Comparison of ENCODE assay signal across 8 cellular contexts in the genomic region with DNA sequence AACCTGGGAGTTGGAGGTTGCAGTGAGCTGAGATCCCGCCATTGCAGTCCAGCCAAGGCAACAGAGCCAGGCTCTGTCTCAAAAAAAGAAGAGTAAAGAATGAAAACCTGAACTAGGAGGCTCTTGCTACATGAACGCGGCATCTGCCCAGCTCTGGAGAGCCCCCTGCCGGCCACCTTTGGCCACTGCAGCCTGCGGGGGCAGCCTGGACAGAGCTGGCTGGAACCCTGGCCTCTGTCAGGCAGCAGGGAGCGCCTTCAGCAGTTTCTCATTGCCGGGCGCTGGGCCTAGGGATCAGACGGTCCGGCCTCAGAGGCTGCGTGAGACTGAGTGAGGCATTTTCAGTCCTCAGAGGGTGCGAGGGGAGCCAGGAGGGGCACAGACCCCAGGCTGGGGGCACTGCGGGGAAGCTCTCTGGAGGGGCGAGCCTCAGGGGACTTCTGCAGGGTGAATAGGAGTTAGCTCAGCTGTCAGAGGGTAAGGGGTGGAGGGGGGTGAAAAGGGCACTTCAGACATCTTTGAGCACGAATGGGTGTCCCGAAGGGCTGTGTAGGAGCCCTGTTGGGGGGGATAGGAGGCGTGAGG. TPM values are rescaled to one million over a fixed set of nuclear protein-coding genes. Genes with fewer than 3 reads are reported as not detected.
DNase-seq lines count a peak whose midpoint lies in the region; FAIRE-seq and TF ChIP-seq lines count a peak whose summit lies in the region.

No MANE protein-coding gene starts in this region.

- no peaks in the 10 kb centered on the region for H3K9me3 Mint-ChIP-seq in neural progenitor cell

- no peak overlapping the region for H3K9ac ChIP-seq in neural progenitor cell

- H3K36me3 ChIP-seq in Peyer's patch (no peaks in the 10 kb centered on the region), neural progenitor cell (no peaks in the 10 kb centered on the region)

- H3K4me1 Mint-ChIP-seq in neural progenitor cell: peaks cover 23% of the 10 kb centered on the region

- TF ChIP-seq CTCF in Peyer's patch (IDR thresholded peaks at IDR 0.05): peak; percentile 84 to 98 (median 92)
- TF ChIP-seq CTCF in neural progenitor cell (IDR thresholded peaks at IDR 0.05): peak; percentile 100

- H3K79me2 ChIP-seq in neural progenitor cell (ENCODE audit: low read depth): no peaks in the 10 kb centered on the region

- no peak overlapping the region for H3K27ac Mint-ChIP-seq in neural progenitor cell

- no peaks in the 10 kb centered on the region for H4K20me1 ChIP-seq in neural progenitor cell (ENCODE audit: low read depth)

- H3K4me1 ChIP-seq in Peyer's patch (peaks cover 0 to 24% (median 12%) of the 10 kb centered on the region in 4 donors), neural progenitor cell (peaks cover 44% of the 10 kb centered on the region)

- DNase-seq in NCI-H1436 (lab: John Stamatoyannopoulos, UW) (peak; percentile 16), NCI-H1436 treated with DMSO at 0.1 percent for 48 hours (lab: John Stamatoyannopoulos, UW) (no peak), HTR-8/SVneo (ENCODE audit: insufficient read length, low spot score) (peak; percentile 90), Peyer's patch (peak; percentile 70 to 87 (median 85)), fibroblast of the conjunctiva (ENCODE audit: low read depth) (peak; percentile 64), neural progenitor cell (ENCODE audit: low spot score) (peak; percentile 87), stromal cell of bone marrow (ENCODE audit: low read depth) (peak; percentile 42)
- peak; percentile 55 to 56 for DNase-seq in activated T-helper 1 cell treated with anti-CD3 and anti-CD28 coated beads, Interleukin-2, amount 50 U/mL, for 16 hours (ENCODE audit: low read depth in 1 of 2, low spot score in 1 of 2)

- H2AFZ ChIP-seq in neural progenitor cell (replicated peaks): peak overlapping the region; percentile 40

- no peak for TF ChIP-seq POLR2A in Peyer's patch (IDR thresholded peaks at IDR 0.05)

- no peak overlapping the region for H3K4me3 ChIP-seq in Peyer's patch
- peak overlapping the region; percentile 21 for H3K4me3 ChIP-seq in neural progenitor cell

- H3K27me3 ChIP-seq in Peyer's patch: peaks cover 0 to 14% of the 10 kb centered on the region in 2 donors
- peaks cover 47% of the 10 kb centered on the region for H3K27me3 ChIP-seq in neural progenitor cell

- H3K9me3 ChIP-seq in Peyer's patch (no peaks in the 10 kb centered on the region), neural progenitor cell (ENCODE audit: low read depth) (no peaks in the 10 kb centered on the region)

- no peak overlapping the region for H3K27ac ChIP-seq in Peyer's patch
- H3K27ac ChIP-seq in neural progenitor cell: no peak overlapping the region

- H3K4me3 Mint-ChIP-seq in neural progenitor cell: no peak overlapping the region

- peak overlapping the region; percentile 70 for H3K4me2 ChIP-seq in neural progenitor cell

- H3F3A ChIP-seq in neural progenitor cell (ENCODE audit: low read depth): peaks cover 10% of the 10 kb centered on the region

- H3K36me3 Mint-ChIP-seq in neural progenitor cell: no peaks in the 10 kb centered on the region

- H3K27me3 Mint-ChIP-seq in neural progenitor cell (ENCODE audit: insufficient read depth, low read depth): peaks cover 11% of the 10 kb centered on the region

- FAIRE-seq in HTR-8/SVneo (lab: Jason Lieb, UNC): no peak

RNA-seq across cellular contexts. Expression of a gene that starts 17.5 kb away (rescaled TPM):
- total RNA-seq in Peyer's patch: 1 to 10 TPM in 2 of 4 donors, under 1 TPM in 1, not detected in 1; 0.53 to 5.7 (median 4.1) TPM
- 0.22 TPM in 1 of 2 replicates, not detected in the other for total RNA-seq in neural progenitor cell (ENCODE audit: low replicate concordance)

RNA-seq across cellular contexts. Expression of a gene that starts 38.9 kb away (rescaled TPM):
- total RNA-seq in Peyer's patch (not detected), neural progenitor cell (ENCODE audit: low replicate concordance) (not detected in 2 replicates)

RNA-seq across cellular contexts. Expression of a gene that starts 51.6 kb away (rescaled TPM):
- total RNA-seq in Peyer's patch: 100 to 1,000 TPM in 3 of 4 donors, 10 to 100 TPM in 1; 82.6 to 116 (median 109) TPM
- 48.3 and 76.1 TPM in 2 replicates for total RNA-seq in neural progenitor cell (ENCODE audit: low replicate concordance)
